ENCODE assay signal across 21 cellular contexts in genomic region chr2:112566104-112566503, GRCh38. TPM values are rescaled to one million over a fixed set of nuclear protein-coding genes. Genes with fewer than 3 reads are reported as not detected.
DNase-seq lines count a peak whose midpoint lies in the region; ATAC-seq lines count a peak whose summit lies in the region.
"Had no signal": no experiment of that assay in that cellular context is flagged by ENCODE, and none has a peak within 500 bp of the region (broad histone marks: within the 10 kb centered on the region; RNA-seq: fewer than 3 reads in every experiment).

No MANE protein-coding gene starts in this region.

- DNase-seq in activated CD4-positive, alpha-beta T cell treated with anti-CD3 and anti-CD28 coated beads for 36 hours: no peak
- DNase-seq in activated CD4-positive, alpha-beta T cell treated with anti-CD3 and anti-CD28 coated beads, Interleukin-2, amount 10 ng/mL, durations not matched to agents 24 days and 14 days: no peak
- DNase-seq in stimulated activated effector memory CD8-positive, alpha-beta T cell treated with anti-CD3 and anti-CD28 coated beads, Interleukin-12 subunit alpha, Interleukin-12 subunit beta, amount 100 ng/mL, for 72 hours (ENCODE audit: low spot score in 2 of 2): no peak
- DNase-seq in kidney glomerular epithelial cell (lab: John Stamatoyannopoulos, UW): no peak
- DNase-seq in activated CD8-positive, alpha-beta T cell treated with anti-CD3 and anti-CD28 coated beads, Interleukin-2, amount 10 ng/mL, durations not matched to agents 7 days and 5 days: no peak
- DNase-seq: 8988T; activated CD4-positive, alpha-beta T cell treated with anti-CD3 and anti-CD28 coated beads, Interleukin-2, amount 50 U/mL, for 48 hours; activated effector memory CD4-positive, alpha-beta T cell treated with Interleukin-2 at 50 U/mL for 16 hours; C1 segment of cervical spinal cord; foreskin melanocyte; naive thymus-derived CD4-positive, alpha-beta T cell; NCI-H146; NCI-H510A; posterior cingulate gyrus; SK-N-SH; stimulated activated naive CD4-positive, alpha-beta T cell treated with Interleukin-2 at 50 U/mL for 16 hours; trophoblast cell had no signal

- peaks cover 6% of the 10 kb centered on the region for H3K4me1 Mint-ChIP-seq in activated CD4-positive, alpha-beta T cell treated with anti-CD3 and anti-CD28 coated beads for 36 hours
- peaks cover 9% of the 10 kb centered on the region for H3K4me1 Mint-ChIP-seq in activated CD4-positive, alpha-beta T cell treated with anti-CD3 and anti-CD28 coated beads, Interleukin-2, amount 10 ng/mL, durations not matched to agents 24 days and 14 days
- H3K4me1 Mint-ChIP-seq in stimulated activated effector memory CD8-positive, alpha-beta T cell treated with anti-CD3 and anti-CD28 coated beads, Interleukin-12 subunit alpha, Interleukin-12 subunit beta, amount 100 ng/mL, for 72 hours: peaks cover 6% of the 10 kb centered on the region
- H3K4me1 Mint-ChIP-seq in activated CD8-positive, alpha-beta T cell treated with anti-CD3 and anti-CD28 coated beads, Interleukin-2, amount 10 ng/mL, durations not matched to agents 7 days and 5 days (ENCODE audit: low read depth): no peaks in the 10 kb centered on the region

- H3K36me3 Mint-ChIP-seq in activated CD4-positive, alpha-beta T cell treated with anti-CD3 and anti-CD28 coated beads for 36 hours (ENCODE audit: low read depth): peaks cover 70% of the 10 kb centered on the region
- H3K36me3 Mint-ChIP-seq in activated CD4-positive, alpha-beta T cell treated with anti-CD3 and anti-CD28 coated beads, Interleukin-2, amount 10 ng/mL, durations not matched to agents 24 days and 14 days (ENCODE audit: low read depth): peaks cover 65% of the 10 kb centered on the region
- H3K36me3 Mint-ChIP-seq in stimulated activated effector memory CD8-positive, alpha-beta T cell treated with anti-CD3 and anti-CD28 coated beads, Interleukin-12 subunit alpha, Interleukin-12 subunit beta, amount 100 ng/mL, for 72 hours: peaks cover 99% of the 10 kb centered on the region
- peaks cover 67% of the 10 kb centered on the region for H3K36me3 Mint-ChIP-seq in activated CD8-positive, alpha-beta T cell treated with anti-CD3 and anti-CD28 coated beads, Interleukin-2, amount 10 ng/mL, durations not matched to agents 7 days and 5 days (ENCODE audit: low read depth)

- peak; percentile 44 for ATAC-seq in activated CD4-positive, alpha-beta T cell treated with anti-CD3 and anti-CD28 coated beads for 36 hours
- peak; percentile 68 for ATAC-seq in HG02798 (IDR thresholded peaks at IDR 0.05; ENCODE audit: poor library complexity, unreplicated experiment)
- ATAC-seq in HG03558 (IDR thresholded peaks at IDR 0.05; ENCODE audit: extremely low read depth, unreplicated experiment): peak; percentile 38
- no peak for ATAC-seq in stimulated activated effector memory CD8-positive, alpha-beta T cell treated with anti-CD3 and anti-CD28 coated beads, Interleukin-12 subunit alpha, Interleukin-12 subunit beta, amount 100 ng/mL, for 72 hours
- no peak for ATAC-seq in activated CD8-positive, alpha-beta T cell treated with anti-CD3 and anti-CD28 coated beads, Interleukin-2, amount 10 ng/mL, durations not matched to agents 7 days and 5 days
- no peak for ATAC-seq in GM21390 (IDR thresholded peaks at IDR 0.05; ENCODE audit: unreplicated experiment)
- ATAC-seq: naive thymus-derived CD4-positive, alpha-beta T cell; Panc1 had no signal

- no peak overlapping the region for H3K4me3 Mint-ChIP-seq in activated CD4-positive, alpha-beta T cell treated with anti-CD3 and anti-CD28 coated beads for 36 hours
- H3K4me3 Mint-ChIP-seq in activated CD4-positive, alpha-beta T cell treated with anti-CD3 and anti-CD28 coated beads, Interleukin-2, amount 10 ng/mL, durations not matched to agents 24 days and 14 days: no peak overlapping the region
- no peak overlapping the region for H3K4me3 Mint-ChIP-seq in stimulated activated effector memory CD8-positive, alpha-beta T cell treated with anti-CD3 and anti-CD28 coated beads, Interleukin-12 subunit alpha, Interleukin-12 subunit beta, amount 100 ng/mL, for 72 hours
- H3K4me3 Mint-ChIP-seq in activated CD8-positive, alpha-beta T cell treated with anti-CD3 and anti-CD28 coated beads, Interleukin-2, amount 10 ng/mL, durations not matched to agents 7 days and 5 days: no peak overlapping the region
- H3K4me3 Mint-ChIP-seq: naive thymus-derived CD4-positive, alpha-beta T cell had no signal

- POLR2A ChIA-PET in activated CD4-positive, alpha-beta T cell treated with anti-CD3 and anti-CD28 coated beads for 36 hours (lab: Charles Lee): no interaction called here
- POLR2A ChIA-PET in activated CD8-positive, alpha-beta T cell treated with anti-CD3 and anti-CD28 coated beads, Interleukin-2, amount 10 ng/mL, durations not matched to agents 7 days and 5 days (lab: Charles Lee): no interaction called here

- peaks cover 3% of the 10 kb centered on the region for H3K9me3 Mint-ChIP-seq in activated CD4-positive, alpha-beta T cell treated with anti-CD3 and anti-CD28 coated beads for 36 hours (ENCODE audit: low read depth)
- no peaks in the 10 kb centered on the region for H3K9me3 Mint-ChIP-seq in activated CD4-positive, alpha-beta T cell treated with anti-CD3 and anti-CD28 coated beads, Interleukin-2, amount 10 ng/mL, durations not matched to agents 24 days and 14 days
- H3K9me3 Mint-ChIP-seq in stimulated activated effector memory CD8-positive, alpha-beta T cell treated with anti-CD3 and anti-CD28 coated beads, Interleukin-12 subunit alpha, Interleukin-12 subunit beta, amount 100 ng/mL, for 72 hours: no peaks in the 10 kb centered on the region
- H3K9me3 Mint-ChIP-seq in activated CD8-positive, alpha-beta T cell treated with anti-CD3 and anti-CD28 coated beads, Interleukin-2, amount 10 ng/mL, durations not matched to agents 7 days and 5 days (ENCODE audit: insufficient read depth): no peaks in the 10 kb centered on the region

- no peak overlapping the region for H3K27ac Mint-ChIP-seq in activated CD4-positive, alpha-beta T cell treated with anti-CD3 and anti-CD28 coated beads for 36 hours
- no peak overlapping the region for H3K27ac Mint-ChIP-seq in activated CD4-positive, alpha-beta T cell treated with anti-CD3 and anti-CD28 coated beads, Interleukin-2, amount 10 ng/mL, durations not matched to agents 24 days and 14 days
- H3K27ac Mint-ChIP-seq in stimulated activated effector memory CD8-positive, alpha-beta T cell treated with anti-CD3 and anti-CD28 coated beads, Interleukin-12 subunit alpha, Interleukin-12 subunit beta, amount 100 ng/mL, for 72 hours: peak overlapping the region; percentile 43
- no peak overlapping the region for H3K27ac Mint-ChIP-seq in activated CD8-positive, alpha-beta T cell treated with anti-CD3 and anti-CD28 coated beads, Interleukin-2, amount 10 ng/mL, durations not matched to agents 7 days and 5 days

- no peaks in the 10 kb centered on the region for H3K27me3 Mint-ChIP-seq in activated CD4-positive, alpha-beta T cell treated with anti-CD3 and anti-CD28 coated beads for 36 hours
- no peaks in the 10 kb centered on the region for H3K27me3 Mint-ChIP-seq in activated CD4-positive, alpha-beta T cell treated with anti-CD3 and anti-CD28 coated beads, Interleukin-2, amount 10 ng/mL, durations not matched to agents 24 days and 14 days
- no peaks in the 10 kb centered on the region for H3K27me3 Mint-ChIP-seq in activated CD8-positive, alpha-beta T cell treated with anti-CD3 and anti-CD28 coated beads, Interleukin-2, amount 10 ng/mL, durations not matched to agents 7 days and 5 days (ENCODE audit: low read depth)
- H3K27me3 Mint-ChIP-seq: naive thymus-derived CD4-positive, alpha-beta T cell had no signal

- intact Hi-C loops in activated CD4-positive, alpha-beta T cell treated with anti-CD3 and anti-CD28 coated beads for 36 hours (cut with DNase I, micrococcal nuclease): no loop called here
- intact Hi-C loops in activated CD4-positive, alpha-beta T cell treated with anti-CD3 and anti-CD28 coated beads, Interleukin-2, amount 10 ng/mL, durations not matched to agents 24 days and 14 days (cut with micrococcal nuclease): no loop called here

- CTCF ChIA-PET in activated CD4-positive, alpha-beta T cell treated with anti-CD3 and anti-CD28 coated beads for 36 hours (lab: Charles Lee): interaction anchor here (0.8 to 0.9 kb wide), 2 partner anchors 20 to 114 kb away, joined by 3 to 4 read pairs; no protein-coding TSS in a partner anchor
- CTCF ChIA-PET in activated CD8-positive, alpha-beta T cell treated with anti-CD3 and anti-CD28 coated beads, Interleukin-2, amount 10 ng/mL, durations not matched to agents 7 days and 5 days (lab: Charles Lee): interaction anchor here (0.8 to 1.2 kb wide), 2 partner anchors 14 to 17 kb away, joined by 3 to 7 read pairs; no protein-coding TSS in a partner anchor

RNA-seq across cellular contexts. Expression of gene CHCHD5, which starts 18.3 kb away (rescaled TPM):
- 10 to 100 TPM; 34.4 to 37.0 TPM for total RNA-seq in activated CD4-positive, alpha-beta T cell treated with anti-CD3 and anti-CD28 coated beads for 36 hours
- 36.4 and 37.6 TPM in 2 replicates for total RNA-seq in activated CD4-positive, alpha-beta T cell treated with anti-CD3 and anti-CD28 coated beads, Interleukin-2, amount 10 ng/mL, durations not matched to agents 24 days and 14 days
- 10 to 100 TPM; 32.4 to 35.4 TPM for total RNA-seq in activated CD8-positive, alpha-beta T cell treated with anti-CD3 and anti-CD28 coated beads, Interleukin-2, amount 10 ng/mL, durations not matched to agents 7 days and 5 days

RNA-seq across cellular contexts. Expression of gene POLR1B, which starts 23.8 kb away (rescaled TPM):
- total RNA-seq in activated CD4-positive, alpha-beta T cell treated with anti-CD3 and anti-CD28 coated beads for 36 hours: 10 to 100 TPM; 47.0 to 63.3 TPM
- total RNA-seq in activated CD4-positive, alpha-beta T cell treated with anti-CD3 and anti-CD28 coated beads, Interleukin-2, amount 10 ng/mL, durations not matched to agents 24 days and 14 days: 71.9 and 84.5 TPM in 2 replicates
- 10 to 100 TPM; 34.3 to 38.1 TPM for total RNA-seq in activated CD8-positive, alpha-beta T cell treated with anti-CD3 and anti-CD28 coated beads, Interleukin-2, amount 10 ng/mL, durations not matched to agents 7 days and 5 days

Comparison
In these comparisons a context has a peak if more than half of its experiments do, and no peak if none do; other contexts are left out.
1. ATAC-seq: peak in activated CD4-positive, alpha-beta T cell treated with anti-CD3 and anti-CD28 coated beads for 36 hours (single experiment), HG02798 (single experiment) and HG03558 (single experiment); none in stimulated activated effector memory CD8-positive, alpha-beta T cell treated with anti-CD3 and anti-CD28 coated beads, Interleukin-12 subunit alpha, Interleukin-12 subunit beta, amount 100 ng/mL, for 72 hours (single experiment), activated CD8-positive, alpha-beta T cell treated with anti-CD3 and anti-CD28 coated beads, Interleukin-2, amount 10 ng/mL, durations not matched to agents 7 days and 5 days (single experiment) and GM21390 (single experiment).